In the genomic region with DNA sequence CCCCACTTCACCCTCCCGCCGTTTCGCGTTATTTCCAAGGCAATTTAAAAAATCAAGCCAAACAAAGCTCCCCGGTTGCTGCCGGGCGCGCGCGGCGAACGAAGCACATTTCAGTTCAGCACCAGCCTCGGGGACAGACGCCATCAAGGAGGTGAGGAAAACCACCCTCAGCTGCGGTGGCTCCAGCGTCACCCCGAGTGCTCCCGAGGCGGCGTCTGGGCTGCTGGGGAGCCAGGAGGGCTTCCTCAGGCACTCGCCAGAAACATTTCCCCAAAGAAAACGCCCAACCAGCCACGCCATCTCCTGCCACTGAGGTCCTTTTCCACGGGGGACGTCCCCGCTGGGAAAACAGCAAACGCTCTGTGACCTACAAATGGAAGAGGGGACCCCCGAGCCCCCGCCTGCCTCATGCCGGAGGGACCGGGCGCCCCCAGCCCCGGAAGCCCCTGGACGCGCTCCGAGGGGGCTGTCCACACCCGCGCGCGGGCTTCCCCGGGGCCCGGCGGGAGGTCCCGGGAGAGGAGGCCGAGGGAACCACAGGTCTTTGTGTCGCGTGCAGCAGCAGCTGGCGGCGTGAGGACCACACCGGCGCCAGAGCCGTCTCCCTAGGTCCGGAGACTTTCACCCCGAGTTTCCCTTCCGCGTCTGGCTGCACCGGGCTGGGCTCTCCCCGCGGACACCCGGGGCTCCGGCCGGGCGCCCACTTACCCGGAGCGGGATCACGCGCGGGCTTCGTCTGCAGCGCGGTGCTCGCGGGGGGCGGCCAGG, we compare ENCODE assay signal across 8 cellular contexts. TPM values are rescaled to one million over a fixed set of nuclear protein-coding genes. Genes with fewer than 3 reads are reported as not detected.
DNase-seq lines count a peak whose midpoint lies in the region; ATAC-seq, FAIRE-seq and TF ChIP-seq lines count a peak whose summit lies in the region.

No MANE protein-coding gene starts in this region.

- H3K27me3 ChIP-seq in HepG2 (ENCODE audit: control insufficient read depth in 1 of 2, insufficient read depth in 2 of 2, low read length in 2 of 2), result no peaks in the 10 kb centered on the region

- H2AFZ ChIP-seq in HepG2 (ENCODE audit: low read length), result no peak overlapping the region

- BruUV-seq in HepG2 (replicated peaks; lab: Mats Ljungman, UMichigan), result no TSS peak

- no peaks in the 10 kb centered on the region for H3K9me3 ChIP-seq in HepG2 (ENCODE audit: low read length)

- ATAC-seq in GM19395 (IDR thresholded peaks at IDR 0.05; ENCODE audit: unreplicated experiment) (peak; percentile 70), HepG2 (peak; percentile 49)

- intact Hi-C loops in HepG2 (cut with micrococcal nuclease; ENCODE audit: unreplicated experiment), result loop anchor here (2.0 kb wide), 2 partner anchors 34 to 50 kb away; no protein-coding TSS in a partner anchor

- WGBS in HepG2 (ENCODE audit: low lambda C conversion rate), result 1% methylated on average over 29 of the region's 74 CpGs

- TF ChIP-seq EP300 in HepG2 (IDR thresholded peaks at IDR 0.05; ENCODE audit: low read depth in 2 of 2, low read length in 2 of 2) (no peak), HepG2 (CRISPR knock-in tag; IDR thresholded peaks at IDR 0.05; ENCODE audit: borderline replicate concordance) (no peak)

- FAIRE-seq in HepG2 (lab: Jason Lieb, UNC), result no peak

- H3K4me3 ChIP-seq in HepG2 (replicated peaks in 1 of 3; ENCODE audit: insufficient read depth in 1 of 3, low read depth in 2 of 3, low read length in 3 of 3), result peak overlapping the region; percentile 72 to 88 (median 78)

- peaks cover 47% of the 10 kb centered on the region for H3K79me2 ChIP-seq in HepG2 (ENCODE audit: insufficient read depth, low read length)

- CTCF ChIA-PET in HepG2 (lab: Yijun Ruan, JAX; ENCODE audit: low intra/inter-chr PET ratio, low total read pairs), result no interaction called here

- H4K20me1 ChIP-seq in HepG2 (ENCODE audit: insufficient read depth, low read length), result peaks cover 19% of the 10 kb centered on the region; the same call in 1 of the 2 replicates

- in situ Hi-C loops in HepG2 (cut with HindIII; ENCODE audit: extremely low pct_ligation_motif_present, low pct_unique_long_range_greater_than_20kb), result no loop called here

- POLR2A ChIA-PET in HepG2 (lab: Yijun Ruan, JAX), result interaction anchor here (1.0 to 3.1 kb wide), 6 partner anchors 9 to 241 kb away, joined by 3 to 13 read pairs (median 6); a partner anchor contains a TSS

- H3K27ac ChIP-seq in cingulate gyrus (ENCODE audit: low read depth, low read length) (peak overlapping the region; percentile 10), HepG2 (ENCODE audit: extremely low read length, insufficient read depth, low read length) (peak overlapping the region; percentile 87)

- H3K4me2 ChIP-seq in HepG2 (ENCODE audit: low read depth, low read length), result peak overlapping the region; percentile 97

- peaks cover 2 to 4% of the 10 kb centered on the region in 2 experiments; a peak in 2 of 5 replicates for H3K36me3 ChIP-seq in HepG2 (replicated peaks in 1 of 2; ENCODE audit: control insufficient read depth in 1 of 2, insufficient read depth in 2 of 2, low read length in 2 of 2)

- peak; percentile 9; the same call in 1 of the 2 replicates for TF ChIP-seq RAD21 in HepG2 (CRISPR knock-in tag; IDR thresholded peaks at IDR 0.05)

- peak overlapping the region; percentile 81 for H3K9ac ChIP-seq in HepG2 (ENCODE audit: insufficient read depth, low read depth, low read length)

- DNase-seq in AML-193 (lab: John Stamatoyannopoulos, UW) (peak; percentile 32 to 57), Kasumi-1 (lab: John Stamatoyannopoulos, UW) (peak; percentile 56 to 65), HepG2 (ENCODE audit: low spot score) (peak; percentile 37), H4 (ENCODE audit: low spot score) (no peak)
- peak; percentile 44 for DNase-seq in activated CD4-positive, CD25-positive, alpha-beta regulatory T cell treated with anti-CD3 and anti-CD28 coated beads, Interleukin-2, amount 50 U/mL, for 72 hours
- DNase-seq in stimulated activated CD4-positive, alpha-beta T cell treated with anti-CD3 and anti-CD28 coated beads, Interleukin-4, amount 100 ng/mL, for 48 hours (ENCODE audit: low read depth in 2 of 2), result peak; percentile 43 to 53

- TF ChIP-seq CTCF in HepG2 (CRISPR knock-in tag; IDR thresholded peaks at IDR 0.05), result no peak

- TF ChIP-seq POLR2A in HepG2 (IDR thresholded peaks at IDR 0.05; ENCODE audit: insufficient read depth in 1 of 2, low read depth in 2 of 2, low read length in 2 of 2), result 0 out of 4 replicates have a peak, but pooled peaks of 1 of the 2 experiments have one; percentile 38

- peaks cover 53% of the 10 kb centered on the region for H3K4me1 ChIP-seq in HepG2 (ENCODE audit: insufficient read depth, low read length)

TF ChIP-seq in HepG2, 621 proteins besides CTCF, POLR2A, EP300 and RAD21 (continues in another document):
- TF ChIP-seq ZNF768 (CRISPR knock-in tag; IDR thresholded peaks at IDR 0.05) (peak; percentile 61; the same call in 1 of the 2 replicates), KDM2A (CRISPR knock-in tag; IDR thresholded peaks at IDR 0.05; ENCODE audit: borderline replicate concordance, low read depth) (peak; percentile 68), CCAR2 (optimal IDR thresholded peaks at IDR 0.05; ENCODE audit: low read depth, low read length) (no peak)
- TF ChIP-seq, protein P1, sequence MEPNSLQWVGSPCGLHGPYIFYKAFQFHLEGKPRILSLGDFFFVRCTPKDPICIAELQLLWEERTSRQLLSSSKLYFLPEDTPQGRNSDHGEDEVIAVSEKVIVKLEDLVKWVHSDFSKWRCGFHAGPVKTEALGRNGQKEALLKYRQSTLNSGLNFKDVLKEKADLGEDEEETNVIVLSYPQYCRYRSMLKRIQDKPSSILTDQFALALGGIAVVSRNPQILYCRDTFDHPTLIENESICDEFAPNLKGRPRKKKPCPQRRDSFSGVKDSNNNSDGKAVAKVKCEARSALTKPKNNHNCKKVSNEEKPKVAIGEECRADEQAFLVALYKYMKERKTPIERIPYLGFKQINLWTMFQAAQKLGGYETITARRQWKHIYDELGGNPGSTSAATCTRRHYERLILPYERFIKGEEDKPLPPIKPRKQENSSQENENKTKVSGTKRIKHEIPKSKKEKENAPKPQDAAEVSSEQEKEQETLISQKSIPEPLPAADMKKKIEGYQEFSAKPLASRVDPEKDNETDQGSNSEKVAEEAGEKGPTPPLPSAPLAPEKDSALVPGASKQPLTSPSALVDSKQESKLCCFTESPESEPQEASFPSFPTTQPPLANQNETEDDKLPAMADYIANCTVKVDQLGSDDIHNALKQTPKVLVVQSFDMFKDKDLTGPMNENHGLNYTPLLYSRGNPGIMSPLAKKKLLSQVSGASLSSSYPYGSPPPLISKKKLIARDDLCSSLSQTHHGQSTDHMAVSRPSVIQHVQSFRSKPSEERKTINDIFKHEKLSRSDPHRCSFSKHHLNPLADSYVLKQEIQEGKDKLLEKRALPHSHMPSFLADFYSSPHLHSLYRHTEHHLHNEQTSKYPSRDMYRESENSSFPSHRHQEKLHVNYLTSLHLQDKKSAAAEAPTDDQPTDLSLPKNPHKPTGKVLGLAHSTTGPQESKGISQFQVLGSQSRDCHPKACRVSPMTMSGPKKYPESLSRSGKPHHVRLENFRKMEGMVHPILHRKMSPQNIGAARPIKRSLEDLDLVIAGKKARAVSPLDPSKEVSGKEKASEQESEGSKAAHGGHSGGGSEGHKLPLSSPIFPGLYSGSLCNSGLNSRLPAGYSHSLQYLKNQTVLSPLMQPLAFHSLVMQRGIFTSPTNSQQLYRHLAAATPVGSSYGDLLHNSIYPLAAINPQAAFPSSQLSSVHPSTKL (CRISPR knock-in tag; IDR thresholded peaks at IDR 0.05), result 0 out of 2 replicates have a peak, but pooled peaks have one; percentile 4
- TF ChIP-seq, protein P2, sequence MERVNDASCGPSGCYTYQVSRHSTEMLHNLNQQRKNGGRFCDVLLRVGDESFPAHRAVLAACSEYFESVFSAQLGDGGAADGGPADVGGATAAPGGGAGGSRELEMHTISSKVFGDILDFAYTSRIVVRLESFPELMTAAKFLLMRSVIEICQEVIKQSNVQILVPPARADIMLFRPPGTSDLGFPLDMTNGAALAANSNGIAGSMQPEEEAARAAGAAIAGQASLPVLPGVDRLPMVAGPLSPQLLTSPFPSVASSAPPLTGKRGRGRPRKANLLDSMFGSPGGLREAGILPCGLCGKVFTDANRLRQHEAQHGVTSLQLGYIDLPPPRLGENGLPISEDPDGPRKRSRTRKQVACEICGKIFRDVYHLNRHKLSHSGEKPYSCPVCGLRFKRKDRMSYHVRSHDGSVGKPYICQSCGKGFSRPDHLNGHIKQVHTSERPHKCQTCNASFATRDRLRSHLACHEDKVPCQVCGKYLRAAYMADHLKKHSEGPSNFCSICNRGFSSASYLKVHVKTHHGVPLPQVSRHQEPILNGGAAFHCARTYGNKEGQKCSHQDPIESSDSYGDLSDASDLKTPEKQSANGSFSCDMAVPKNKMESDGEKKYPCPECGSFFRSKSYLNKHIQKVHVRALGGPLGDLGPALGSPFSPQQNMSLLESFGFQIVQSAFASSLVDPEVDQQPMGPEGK (CRISPR knock-in tag; IDR thresholded peaks at IDR 0.05), result peak; percentile 58; the same call in 1 of the 2 replicates

RNA-seq across cellular contexts. Expression of a gene that starts 0.4 kb away (rescaled TPM):
- 27.1 and 37.9 TPM in 2 replicates for total RNA-seq in HepG2 (2016; rRNA removed; fragmentation: Illumina TruSeq; extraction: Trizol)
- 28.1 and 31.3 TPM in 2 replicates for total RNA-seq in HepG2 (2016; cell fraction: cytosol; rRNA removed; fragmentation: Illumina TruSeq; extraction: Trizol; ENCODE audit: low read depth)
- total RNA-seq in HepG2 (2016; cell fraction: insoluble cytoplasmic fraction; rRNA removed; fragmentation: Illumina TruSeq; extraction: Trizol), result 27.0 and 27.4 TPM in 2 replicates
- 74.8 and 75.1 TPM in 2 replicates for total RNA-seq in HepG2 (2016; cell fraction: membrane; rRNA removed; fragmentation: Illumina TruSeq; extraction: Trizol)
- 9.7 and 12.9 TPM in 2 replicates for total RNA-seq in HepG2 (2016; cell fraction: nucleus; rRNA removed; fragmentation: Illumina TruSeq; extraction: Trizol)
- 64.3 and 69.5 TPM in 2 replicates for polyA plus RNA-seq in HepG2 (2011; rRNA removed)
- polyA plus RNA-seq in HepG2 (2011; cell fraction: cytosol; rRNA removed), result 72.9 and 80.9 TPM in 2 replicates
- polyA plus RNA-seq in HepG2 (2011; cell fraction: nucleus; rRNA removed), result 15.1 and 22.2 TPM in 2 replicates
- polyA plus RNA-seq in HepG2 (2012), result 49.1 and 73.9 TPM in 2 replicates
- polyA plus RNA-seq in HepG2 (2016; cell fraction: cytosol; fragmentation: Illumina TruSeq; extraction: Trizol; ENCODE audit: low read depth), result 94.4 and 111 TPM in 2 replicates
- polyA plus RNA-seq in HepG2 (2016; cell fraction: insoluble cytoplasmic fraction; fragmentation: Illumina TruSeq; extraction: Trizol; ENCODE audit: low read depth), result 59.8 and 79.1 TPM in 2 replicates
- polyA plus RNA-seq in HepG2 (2016; cell fraction: membrane; fragmentation: Illumina TruSeq; extraction: Trizol; ENCODE audit: low read depth), result 164 and 165 TPM in 2 replicates
- 39.1 and 40.5 TPM in 2 replicates for polyA plus RNA-seq in HepG2 (2016; cell fraction: nucleus; fragmentation: Illumina TruSeq; extraction: Trizol; ENCODE audit: insufficient read depth, low read depth)
- polyA minus RNA-seq in HepG2 (2011; rRNA and poly(A)+ RNA removed; ENCODE audit: low replicate concordance), result 0.07 and 47.0 TPM in 2 replicates
- polyA minus RNA-seq in HepG2 (2011; cell fraction: cytosol; rRNA and poly(A)+ RNA removed), result 35.9 and 45.7 TPM in 2 replicates
- polyA minus RNA-seq in HepG2 (2011; cell fraction: nucleus; rRNA and poly(A)+ RNA removed), result 7.2 and 9.6 TPM in 2 replicates
- total RNA-seq in H4 (2014; rRNA removed; shearing (Covaris generic)), result 6.0 and 9.0 TPM in 2 replicates
